Comparison of ENCODE assay signal across 8 cellular contexts in genomic region chr4:78720994-78721677, GRCh38. TPM values are rescaled to one million over a fixed set of nuclear protein-coding genes. Genes with fewer than 3 reads are reported as not detected.
DNase-seq lines count a peak whose midpoint lies in the region; ATAC-seq and TF ChIP-seq lines count a peak whose summit lies in the region.

No MANE protein-coding gene starts in this region.

- no peak for TF ChIP-seq CTCF in prostate gland (IDR thresholded peaks at IDR 0.05)

- no peaks in the 10 kb centered on the region for H3K36me3 ChIP-seq in prostate gland

- H3K27ac ChIP-seq in prostate gland = no peak overlapping the region

- DNase-seq in NOMO-1 treated with DMSO at 0.1 percent for 48 hours (lab: John Stamatoyannopoulos, UW; ENCODE audit: unreplicated experiment) (peak; percentile 10), NOMO-1 treated with dmso at 0.1 percent for 144 hours (lab: John Stamatoyannopoulos, UW; ENCODE audit: unreplicated experiment) (no peak), pons (ENCODE audit: low spot score) (peak; percentile 53), prostate gland (ENCODE audit: low spot score) (no peak), GM03348 (ENCODE audit: low spot score) (no peak), midbrain (lab: John Stamatoyannopoulos, UW) (no peak)
- DNase-seq in activated naive CD4-positive, alpha-beta T cell treated with anti-CD3 and anti-CD28 coated beads for 36 hours = peak; percentile 67

- no peaks in the 10 kb centered on the region for H3K27me3 ChIP-seq in prostate gland (replicated peaks; ENCODE audit: insufficient read depth)

- no peak overlapping the region for H3K4me3 ChIP-seq in prostate gland

- 67% methylated on average over 10 of the region's 10 CpGs for WGBS in prostate gland

- intact Hi-C loops in activated naive CD4-positive, alpha-beta T cell treated with anti-CD3 and anti-CD28 coated beads for 36 hours (cut with micrococcal nuclease) = loop anchor here (1.0 to 5.0 kb wide), 3 partner anchors 56 to 141 kb away; no protein-coding TSS in a partner anchor
- intact Hi-C loops in prostate gland (cut with DNase I) = no loop called here

- no peak for TF ChIP-seq POLR2A in prostate gland (IDR thresholded peaks at IDR 0.05)

- H3K4me1 ChIP-seq in prostate gland (replicated peaks) = no peaks in the 10 kb centered on the region

- peak; percentile 93 for ATAC-seq in HG03432 (IDR thresholded peaks at IDR 0.05; ENCODE audit: unreplicated experiment)

- CTCF ChIA-PET in activated naive CD4-positive, alpha-beta T cell treated with anti-CD3 and anti-CD28 coated beads for 36 hours (lab: Charles Lee) = interaction anchor here (1.0 kb wide), 1 partner anchor 10 kb away, joined by 3 read pairs; no protein-coding TSS in a partner anchor

- H3K4me3 Mint-ChIP-seq in activated naive CD4-positive, alpha-beta T cell treated with anti-CD3 and anti-CD28 coated beads for 36 hours = no peak overlapping the region

- H3K4me1 Mint-ChIP-seq in activated naive CD4-positive, alpha-beta T cell treated with anti-CD3 and anti-CD28 coated beads for 36 hours (ENCODE audit: low read depth) = peaks cover 19% of the 10 kb centered on the region

- no peaks in the 10 kb centered on the region for H3K9me3 Mint-ChIP-seq in activated naive CD4-positive, alpha-beta T cell treated with anti-CD3 and anti-CD28 coated beads for 36 hours

- H3K36me3 Mint-ChIP-seq in activated naive CD4-positive, alpha-beta T cell treated with anti-CD3 and anti-CD28 coated beads for 36 hours (ENCODE audit: low read depth) = no peaks in the 10 kb centered on the region

- H3K9me3 ChIP-seq in prostate gland = no peaks in the 10 kb centered on the region

- no peak overlapping the region for H3K27ac Mint-ChIP-seq in activated naive CD4-positive, alpha-beta T cell treated with anti-CD3 and anti-CD28 coated beads for 36 hours

- H3K27me3 Mint-ChIP-seq in activated naive CD4-positive, alpha-beta T cell treated with anti-CD3 and anti-CD28 coated beads for 36 hours (ENCODE audit: low read depth) = no peaks in the 10 kb centered on the region

RNA-seq across cellular contexts. Expression of gene BMP2K, which starts 55.0 kb away (rescaled TPM):
- total RNA-seq in activated naive CD4-positive, alpha-beta T cell treated with anti-CD3 and anti-CD28 coated beads for 36 hours = 10 to 100 TPM; 12.7 to 14.5 TPM
- total RNA-seq in prostate gland = 10 to 100 TPM; 12.6 to 68.9 TPM

Comparison
In these comparisons a context has a peak if more than half of its experiments do, and no peak if none do; other contexts are left out.
1. DNase-seq: peak in NOMO-1 treated with DMSO at 0.1 percent for 48 hours (single experiment), activated naive CD4-positive, alpha-beta T cell treated with anti-CD3 and anti-CD28 coated beads for 36 hours (single experiment) and pons (single experiment); none in NOMO-1 treated with dmso at 0.1 percent for 144 hours (single experiment), prostate gland (single experiment), GM03348 (single experiment) and midbrain (single experiment).